Comparison of ENCODE assay signal across 30 cellular contexts in the genomic region with DNA sequence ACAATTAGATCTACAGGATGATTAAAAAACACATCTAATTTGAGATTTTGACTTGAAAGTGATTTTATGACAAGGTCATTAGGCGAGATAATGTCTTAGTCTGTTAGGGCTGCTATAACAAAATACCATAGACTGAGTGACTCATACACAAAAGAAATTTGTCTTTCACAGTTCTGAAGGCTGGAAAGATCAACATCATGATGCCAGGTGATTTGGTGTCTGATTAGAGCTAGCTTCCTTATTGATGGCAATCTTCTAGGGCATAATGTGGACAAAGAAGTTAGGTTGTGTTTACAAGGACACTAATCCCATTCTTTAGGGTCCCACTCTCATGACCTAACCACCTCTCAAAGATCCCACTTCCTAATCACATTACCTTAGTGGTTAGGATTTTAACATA.
"Had no signal": no experiment of that assay in that cellular context is flagged by ENCODE, and none has a peak within 500 bp of the region (broad histone marks: within the 10 kb centered on the region; RNA-seq: fewer than 3 reads in every experiment).

No MANE protein-coding gene starts in this region.

- H3K27me3 ChIP-seq: ascending aorta, cardiac muscle cell had no signal

- H3K36me3 ChIP-seq: ascending aorta, cardiac muscle cell, WERI-Rb-1 had no signal

- H3K9me3 ChIP-seq: ascending aorta had no signal

- H3K4me1 ChIP-seq: ascending aorta had no signal

- DNase-seq: activated CD4-positive, alpha-beta memory T cell treated with anti-CD3 and anti-CD28 coated beads, Interleukin-2, amount 10 ng/mL, durations not matched to agents 7 days and 5 days; activated CD4-positive, alpha-beta T cell treated with anti-CD3 and anti-CD28 coated beads for 1 hour; activated CD4-positive, alpha-beta T cell treated with anti-CD3 and anti-CD28 coated beads for 36 hours; activated CD4-positive, alpha-beta T cell treated with anti-CD3 and anti-CD28 coated beads for 48 hours; activated CD4-positive, alpha-beta T cell treated with anti-CD3 and anti-CD28 coated beads, Interleukin-2, amount 10 ng/mL, durations not matched to agents 7 days and 5 days; activated CD4-positive, alpha-beta T cell treated with anti-CD3 and anti-CD28 coated beads, Interleukin-2, amount 50 U/mL, for 48 hours; activated CD4-positive, CD25-positive, alpha-beta regulatory T cell; activated CD8-positive, alpha-beta memory T cell treated with anti-CD3 and anti-CD28 coated beads for 24 hours; activated CD8-positive, alpha-beta memory T cell treated with anti-CD3 and anti-CD28 coated beads, Interleukin-2, amount 10 ng/mL, durations not matched to agents 7 days and 5 days; activated CD8-positive, alpha-beta memory T cell treated with anti-CD3 and anti-CD28 coated beads, Interleukin-2, amount 50 U/mL, for 48 hours; activated CD8-positive, alpha-beta T cell treated with anti-CD3 and anti-CD28 coated beads, Interleukin-2, amount 10 ng/mL, durations not matched to agents 7 days and 5 days; activated effector memory CD4-positive, alpha-beta T cell treated with Interleukin-2 at 50 U/mL for 16 hours; activated gamma-delta T cell; activated naive CD4-positive, alpha-beta T cell treated with anti-CD3 and anti-CD28 coated beads, Interleukin-2, amount 10 ng/mL, durations not matched to agents 7 days and 5 days; activated naive CD4-positive, alpha-beta T cell treated with Interleukin-2 at 50 U/mL for 16 hours; activated naive CD8-positive, alpha-beta T cell treated with anti-CD3 and anti-CD28 coated beads, Interleukin-2, amount 10 ng/mL, durations not matched to agents 7 days and 5 days; activated naive CD8-positive, alpha-beta T cell treated with anti-CD3 and anti-CD28 coated beads, Interleukin-2, amount 50 U/mL, for 24 hours; activated T-cell treated with anti-CD3 and anti-CD28 coated beads, Interleukin-2, amount 50 U/mL, for 24 hours; activated T-cell treated with anti-CD3 and anti-CD28 coated beads, Interleukin-2, amount 50 U/mL, for 48 hours; amygdala; anterior cingulate cortex; caudate nucleus; cerebellar nuclear complex; T-helper 2 cell; T-helper 9 cell; WERI-Rb-1 had no signal

- H3K4me3 ChIP-seq: ascending aorta, cardiac muscle cell had no signal

- ATAC-seq: activated CD4-positive, alpha-beta T cell treated with anti-CD3 and anti-CD28 coated beads for 36 hours; activated CD4-positive, CD25-positive, alpha-beta regulatory T cell treated with anti-CD3 and anti-CD28 coated beads, Interleukin-2, amount 50 U/mL, for 24 hours; activated CD8-positive, alpha-beta memory T cell treated with anti-CD3 and anti-CD28 coated beads, Interleukin-2, amount 10 ng/mL, durations not matched to agents 7 days and 5 days; activated CD8-positive, alpha-beta T cell treated with anti-CD3 and anti-CD28 coated beads, Interleukin-2, amount 10 ng/mL, durations not matched to agents 7 days and 5 days; activated naive CD8-positive, alpha-beta T cell treated with anti-CD3 and anti-CD28 coated beads, Interleukin-2, amount 50 U/mL, for 24 hours; WTC11 had no signal
